ENCODE assay signal across 21 cellular contexts in genomic region chr6:74415056-74415455, GRCh38.
"Had no signal": no experiment of that assay in that cellular context is flagged by ENCODE, and none has a peak within 500 bp of the region (broad histone marks: within the 10 kb centered on the region; RNA-seq: fewer than 3 reads in every experiment).

No MANE protein-coding gene starts in this region.

- H3K36me3 ChIP-seq: left ventricle myocardium inferior, right lobe of liver, stomach had no signal

- H3K4me2 ChIP-seq: hepatocyte had no signal

- H3K27me3 ChIP-seq: foreskin keratinocyte, hepatocyte, right lobe of liver, stomach had no signal

- DNase-seq: dermis blood vessel endothelial cell; endodermal cell; foreskin keratinocyte; head of caudate nucleus; kidney; left cardiac atrium; left ventricle myocardium inferior; mesendoderm; naive B cell; occipital lobe; psoas muscle; retina; right lobe of liver; stimulated activated CD4-positive, alpha-beta T cell treated with anti-CD3 and anti-CD28 coated beads, Interleukin-2, amount 100 ng/mL, for 24 hours; stimulated activated CD4-positive, alpha-beta T cell treated with anti-CD3 and anti-CD28 coated beads, Interleukin-4, amount 100 ng/mL, for 4 hours; stimulated activated naive B cell treated with anti-CD40 and anti-IgM and Interleukin-4, amounts not matched to agents 10 μg/mL and 1 μg/mL and 100 μg/mL, for 72 hours; stomach; substantia nigra had no signal

- H2AFZ ChIP-seq: hepatocyte, parathyroid adenoma had no signal

- H3K9ac ChIP-seq: parathyroid adenoma had no signal

- H3K4me1 ChIP-seq: foreskin keratinocyte, left ventricle myocardium inferior, parathyroid adenoma, psoas muscle, right lobe of liver, stomach had no signal

- H3K4me3 ChIP-seq: hepatocyte, left ventricle myocardium inferior, lung, psoas muscle, right lobe of liver, stomach had no signal

- H3K27ac ChIP-seq: foreskin keratinocyte, hepatocyte, left ventricle myocardium inferior, parathyroid adenoma, psoas muscle, right lobe of liver, stomach had no signal

- H3K9me3 ChIP-seq: psoas muscle, right lobe of liver, stomach had no signal

- ATAC-seq: foreskin keratinocyte; left cardiac atrium; psoas muscle; right lobe of liver; stimulated activated naive B cell treated with anti-CD40 and anti-IgM and Interleukin-4, amounts not matched to agents 10 μg/mL and 1 μg/mL and 100 μg/mL, for 72 hours had no signal

- H3K79me2 ChIP-seq: hepatocyte, parathyroid adenoma had no signal
